In genomic region chr1:157154291-157154690, GRCh38 we compare ENCODE assay signal across 20 cellular contexts. TPM values are rescaled to one million over a fixed set of nuclear protein-coding genes. Genes with fewer than 3 reads are reported as not detected.
A peak's percentile ranks its signal among the peaks of the same experiment; 100 is the strongest.
DNase-seq lines count a peak whose midpoint lies in the region; ATAC-seq and TF ChIP-seq lines count a peak whose summit lies in the region.
"Had no signal": no experiment of that assay in that cellular context is flagged by ENCODE, and none has a peak within 500 bp of the region (broad histone marks: within the 10 kb centered on the region; RNA-seq: fewer than 3 reads in every experiment).

No MANE protein-coding gene starts in this region.

- TF ChIP-seq CTCF in Peyer's patch (IDR thresholded peaks at IDR 0.05) (no peak), glutamatergic neuron (IDR thresholded peaks at IDR 0.05; ENCODE audit: partially characterized antibody, unreplicated experiment) (no peak), coronary artery (IDR thresholded peaks at IDR 0.05) (no peak)

- H3K36me3 Mint-ChIP-seq in T-helper 1 cell treated with Interleukin-12 subunit alpha and Interleukin-12 subunit beta and Interleukin-4 antibody, amounts not matched to agents 30 μg/mL and 1 μg/mL, for 36 hours (ENCODE audit: low read depth) = no peaks in the 10 kb centered on the region
- no peaks in the 10 kb centered on the region for H3K36me3 Mint-ChIP-seq in glutamatergic neuron (ENCODE audit: unreplicated experiment)
- H3K36me3 Mint-ChIP-seq in stimulated activated effector memory CD8-positive, alpha-beta T cell treated with anti-CD3 and anti-CD28 coated beads, Interleukin-12 subunit alpha, Interleukin-12 subunit beta, amount 100 ng/mL, for 72 hours = no peaks in the 10 kb centered on the region
- H3K36me3 Mint-ChIP-seq: activated naive CD8-positive, alpha-beta T cell; WTC11 had no signal

- no peak for TF ChIP-seq POLR2A in Peyer's patch (IDR thresholded peaks at IDR 0.05)

- peak overlapping the region; percentile 64 for H3K27ac Mint-ChIP-seq in T-helper 1 cell treated with Interleukin-12 subunit alpha and Interleukin-12 subunit beta and Interleukin-4 antibody, amounts not matched to agents 30 μg/mL and 1 μg/mL, for 36 hours
- H3K27ac Mint-ChIP-seq in glutamatergic neuron (ENCODE audit: unreplicated experiment) = peak overlapping the region; percentile 39
- peak overlapping the region; percentile 85 for H3K27ac Mint-ChIP-seq in stimulated activated effector memory CD8-positive, alpha-beta T cell treated with anti-CD3 and anti-CD28 coated beads, Interleukin-12 subunit alpha, Interleukin-12 subunit beta, amount 100 ng/mL, for 72 hours
- H3K27ac Mint-ChIP-seq: activated naive CD8-positive, alpha-beta T cell; H9; WTC11 had no signal

- no peak for DNase-seq in T-helper 1 cell
- DNase-seq in Peyer's patch = no peak
- no peak for DNase-seq in glutamatergic neuron
- no peak for DNase-seq in stimulated activated effector memory CD8-positive, alpha-beta T cell treated with anti-CD3 and anti-CD28 coated beads, Interleukin-12 subunit alpha, Interleukin-12 subunit beta, amount 100 ng/mL, for 72 hours (ENCODE audit: low spot score in 2 of 2)
- DNase-seq in HK-2 (ENCODE audit: unreplicated experiment) = no peak
- no peak for DNase-seq in coronary artery (ENCODE audit: low spot score)
- DNase-seq: activated T-cell treated with anti-CD3 and anti-CD28 coated beads for 4 hours; cerebellar nuclear complex; H9; NCI-H2029; stimulated activated naive CD4-positive, alpha-beta T cell treated with Interleukin-2 at 50 U/mL for 16 hours had no signal

- H3K4me1 Mint-ChIP-seq in T-helper 1 cell treated with Interleukin-12 subunit alpha and Interleukin-12 subunit beta and Interleukin-4 antibody, amounts not matched to agents 30 μg/mL and 1 μg/mL, for 36 hours (ENCODE audit: low read depth) = peaks cover 27% of the 10 kb centered on the region
- peaks cover 23% of the 10 kb centered on the region for H3K4me1 Mint-ChIP-seq in glutamatergic neuron (ENCODE audit: low read depth, unreplicated experiment)
- peaks cover 29% of the 10 kb centered on the region for H3K4me1 Mint-ChIP-seq in stimulated activated effector memory CD8-positive, alpha-beta T cell treated with anti-CD3 and anti-CD28 coated beads, Interleukin-12 subunit alpha, Interleukin-12 subunit beta, amount 100 ng/mL, for 72 hours

- peaks cover 33% of the 10 kb centered on the region for H3K27me3 Mint-ChIP-seq in T-helper 1 cell treated with Interleukin-12 subunit alpha and Interleukin-12 subunit beta and Interleukin-4 antibody, amounts not matched to agents 30 μg/mL and 1 μg/mL, for 36 hours (ENCODE audit: low read depth)
- peaks cover 4% of the 10 kb centered on the region for H3K27me3 Mint-ChIP-seq in glutamatergic neuron (ENCODE audit: unreplicated experiment)

- no peaks in the 10 kb centered on the region for H3K9me3 ChIP-seq in Peyer's patch
- H3K9me3 ChIP-seq: heart right ventricle had no signal

- H3K9me3 Mint-ChIP-seq in T-helper 1 cell treated with Interleukin-12 subunit alpha and Interleukin-12 subunit beta and Interleukin-4 antibody, amounts not matched to agents 30 μg/mL and 1 μg/mL, for 36 hours = no peaks in the 10 kb centered on the region
- H3K9me3 Mint-ChIP-seq in glutamatergic neuron (ENCODE audit: unreplicated experiment) = no peaks in the 10 kb centered on the region
- no peaks in the 10 kb centered on the region for H3K9me3 Mint-ChIP-seq in stimulated activated effector memory CD8-positive, alpha-beta T cell treated with anti-CD3 and anti-CD28 coated beads, Interleukin-12 subunit alpha, Interleukin-12 subunit beta, amount 100 ng/mL, for 72 hours
- H3K9me3 Mint-ChIP-seq: H9, WTC11 had no signal

- H3K4me3 ChIP-seq in Peyer's patch = no peak overlapping the region
- no peak overlapping the region for H3K4me3 ChIP-seq in coronary artery
- H3K4me3 ChIP-seq: heart right ventricle, SK-N-MC had no signal

- peak overlapping the region in 3 of 4 donors; percentile 44 to 77 (median 72) for H3K27ac ChIP-seq in Peyer's patch
- no peak overlapping the region for H3K27ac ChIP-seq in coronary artery
- H3K27ac ChIP-seq: HL-60, SK-N-MC had no signal

- H3K36me3 ChIP-seq in Peyer's patch = no peaks in the 10 kb centered on the region
- H3K36me3 ChIP-seq: heart right ventricle had no signal

- H3K27me3 ChIP-seq in Peyer's patch = no peaks in the 10 kb centered on the region

- H3K4me1 ChIP-seq in Peyer's patch = peaks cover 0 to 30% (median 8%) of the 10 kb centered on the region in 4 donors

- H3K4me3 Mint-ChIP-seq in T-helper 1 cell treated with Interleukin-12 subunit alpha and Interleukin-12 subunit beta and Interleukin-4 antibody, amounts not matched to agents 30 μg/mL and 1 μg/mL, for 36 hours = no peak overlapping the region
- peak overlapping the region; percentile 41 for H3K4me3 Mint-ChIP-seq in glutamatergic neuron (ENCODE audit: unreplicated experiment)
- no peak overlapping the region for H3K4me3 Mint-ChIP-seq in stimulated activated effector memory CD8-positive, alpha-beta T cell treated with anti-CD3 and anti-CD28 coated beads, Interleukin-12 subunit alpha, Interleukin-12 subunit beta, amount 100 ng/mL, for 72 hours
- H3K4me3 Mint-ChIP-seq: activated naive CD8-positive, alpha-beta T cell; H9; WTC11 had no signal

- no peak for ATAC-seq in stimulated activated effector memory CD8-positive, alpha-beta T cell treated with anti-CD3 and anti-CD28 coated beads, Interleukin-12 subunit alpha, Interleukin-12 subunit beta, amount 100 ng/mL, for 72 hours
- ATAC-seq in GM18519 (IDR thresholded peaks at IDR 0.05; ENCODE audit: low FRiP score, unreplicated experiment) = no peak
- ATAC-seq: WTC11 had no signal

RNA-seq across cellular contexts. Expression of gene ETV3, which starts 16.1 kb away (rescaled TPM):
- total RNA-seq in Peyer's patch (10 to 100 TPM; 10.7 to 25.8 (median 20.2) TPM), glutamatergic neuron (ENCODE audit: unreplicated experiment) (39.0 TPM)

RNA-seq across cellular contexts. Expression of gene ETV3L, which starts 54.7 kb away (rescaled TPM):
- total RNA-seq in Peyer's patch = not detected
- total RNA-seq in glutamatergic neuron (ENCODE audit: unreplicated experiment) = not detected
- total RNA-seq: esophagus mucosa, heart right ventricle, sciatic nerve had no signal

Comparison
In these comparisons a context has a peak if more than half of its experiments do, and no peak if none do; other contexts are left out.
1. H3K27ac ChIP-seq: peak in Peyer's patch (3 of 4); none in coronary artery (0 of 2).
2. Peak in every context shown above with its lines, with median percentiles within 50 percentile points of each other: H3K27ac Mint-ChIP-seq.